Comparison of ENCODE assay signal across 15 cellular contexts in genomic region chr1:67838180-67838912, GRCh38. TPM values are rescaled to one million over a fixed set of nuclear protein-coding genes. Genes with fewer than 3 reads are reported as not detected.
DNase-seq lines count a peak whose midpoint lies in the region; ATAC-seq, FAIRE-seq and TF ChIP-seq lines count a peak whose summit lies in the region.
"Had no signal": no experiment of that assay in that cellular context is flagged by ENCODE, and none has a peak within 500 bp of the region (broad histone marks: within the 10 kb centered on the region; RNA-seq: fewer than 3 reads in every experiment).

No MANE protein-coding gene starts in this region.

- TF ChIP-seq CTCF in A549 (IDR thresholded peaks at IDR 0.05) (no peak), choroid plexus epithelial cell (conservative IDR thresholded peaks at IDR 0.05; ENCODE audit: low read depth, low read length) (no peak), mucosa of descending colon (IDR thresholded peaks at IDR 0.05) (no peak)

- H3K4me2 ChIP-seq in A549, result no peak overlapping the region

- POLR2A ChIA-PET in A549 (lab: Yijun Ruan, JAX), result no interaction called here

- ATAC-seq in A549, result no peak
- peak; percentile 12 for ATAC-seq in mucosa of descending colon
- ATAC-seq: natural killer cell had no signal

- DNase-seq in A549 (ENCODE audit: low read depth in 1 of 2, low spot score in 1 of 2) (no peak), M059J (ENCODE audit: low read depth) (peak; percentile 75), choroid plexus epithelial cell (ENCODE audit: low read depth) (peak; percentile 23), mucosa of descending colon (no peak), NCI-H128 (lab: John Stamatoyannopoulos, UW; ENCODE audit: unreplicated experiment) (no peak), T-helper 2 cell (no peak), hepatic stellate cell (ENCODE audit: low spot score) (no peak), Ammon's horn (ENCODE audit: low spot score) (no peak)
- DNase-seq: activated CD4-positive, alpha-beta memory T cell treated with anti-CD3 and anti-CD28 coated beads for 36 hours; activated effector memory CD4-positive, alpha-beta T cell treated with Interleukin-2 at 50 U/mL for 16 hours; DMS53; natural killer cell; NCI-H2081; upper lobe of left lung had no signal

- TF ChIP-seq EP300 in A549 (IDR thresholded peaks at IDR 0.05), result no peak

- H3K4me3 ChIP-seq in A549, result no peak overlapping the region
- H3K4me3 ChIP-seq in choroid plexus epithelial cell (ENCODE audit: low read depth, low read length), result no peak overlapping the region
- no peak overlapping the region for H3K4me3 ChIP-seq in mucosa of descending colon
- H3K4me3 ChIP-seq: upper lobe of left lung had no signal

- H3K4me1 ChIP-seq in A549 (peaks cover 58% of the 10 kb centered on the region), mucosa of descending colon (ENCODE audit: low read depth) (no peaks in the 10 kb centered on the region)

- no peak for TF ChIP-seq RAD21 in A549 (conservative IDR thresholded peaks at IDR 0.05 in 1 of 2, IDR thresholded peaks at IDR 0.05 in 1 of 2)

- 69% methylated on average over 5 of the region's 5 CpGs for WGBS in A549 (ENCODE audit: missing lambda C conversion rate)

- intact Hi-C loops in mucosa of descending colon (cut with DNase I, micrococcal nuclease), result loop anchor here in 1 of 2 donors (10.0 kb wide), 1 partner anchor 64 kb away; no protein-coding TSS in a partner anchor

- CTCF ChIA-PET in A549 (lab: Yijun Ruan, JAX), result interaction anchor here (2.1 to 5.5 kb wide), 2 partner anchors 73 to 78 kb away, joined by 5 to 27 read pairs; no protein-coding TSS in a partner anchor

- no peak for FAIRE-seq in A549 (lab: Jason Lieb, UNC)

- no peaks in the 10 kb centered on the region for H3K36me3 ChIP-seq in mucosa of descending colon (ENCODE audit: low read depth)
- H3K36me3 ChIP-seq: upper lobe of left lung had no signal

- H3K27ac ChIP-seq in A549, result peak overlapping the region; percentile 25 to 55
- H3K27ac ChIP-seq: upper lobe of left lung had no signal

- no peaks in the 10 kb centered on the region for H3K9me3 ChIP-seq in A549
- H3K9me3 ChIP-seq in mucosa of descending colon, result no peaks in the 10 kb centered on the region
- H3K9me3 ChIP-seq: upper lobe of left lung had no signal

- TF ChIP-seq POLR2A in A549 (IDR thresholded peaks at IDR 0.05; ENCODE audit: low read length), result no peak

TF ChIP-seq in A549, 52 proteins besides CTCF, POLR2A, EP300 and RAD21:
- TF ChIP-seq, protein P1, sequence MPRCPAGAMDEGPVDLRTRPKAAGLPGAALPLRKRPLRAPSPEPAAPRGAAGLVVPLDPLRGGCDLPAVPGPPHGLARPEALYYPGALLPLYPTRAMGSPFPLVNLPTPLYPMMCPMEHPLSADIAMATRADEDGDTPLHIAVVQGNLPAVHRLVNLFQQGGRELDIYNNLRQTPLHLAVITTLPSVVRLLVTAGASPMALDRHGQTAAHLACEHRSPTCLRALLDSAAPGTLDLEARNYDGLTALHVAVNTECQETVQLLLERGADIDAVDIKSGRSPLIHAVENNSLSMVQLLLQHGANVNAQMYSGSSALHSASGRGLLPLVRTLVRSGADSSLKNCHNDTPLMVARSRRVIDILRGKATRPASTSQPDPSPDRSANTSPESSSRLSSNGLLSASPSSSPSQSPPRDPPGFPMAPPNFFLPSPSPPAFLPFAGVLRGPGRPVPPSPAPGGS (IDR thresholded peaks at IDR 0.05), result no peak
- TF ChIP-seq PHF8 (IDR thresholded peaks at IDR 0.05; ENCODE audit: borderline replicate concordance, low read depth) (no peak), MAFK (IDR thresholded peaks at IDR 0.05; ENCODE audit: partially characterized antibody) (peak; percentile 23), RARB (CRISPR knock-in tag; IDR thresholded peaks at IDR 0.05) (no peak)

RNA-seq across cellular contexts. Expression of gene GNG12, which starts 5.1 kb away (rescaled TPM):
- polyA plus RNA-seq in A549 (2011; rRNA removed) (104 and 132 TPM in 2 replicates), A549 (2017; fragmentation: RNase III; extraction: RNeasy Plus Mini Kit Qiagen cat#74134 plus additional on column Dnase treatment) (91.4 to 96.1 TPM (median 91.8 TPM) in 3 replicates)
- polyA plus RNA-seq in A549 (2012; cell fraction: cytosol; rRNA removed), result 24.7 and 29.7 TPM in 2 replicates
- polyA plus RNA-seq in A549 (2012; cell fraction: nucleus; rRNA removed), result 9.3 and 20.2 TPM in 2 replicates
- 55.8 and 55.9 TPM in 2 replicates for polyA minus RNA-seq in A549 (2011; rRNA and poly(A)+ RNA removed)
- 163 and 211 TPM in 2 replicates for total RNA-seq in M059J (2014; rRNA removed; shearing (Covaris generic))
- total RNA-seq in mucosa of descending colon, result 100 to 1,000 TPM in 2 of 3 donors, 10 to 100 TPM in 1; 85.0 to 191 (median 158) TPM
- total RNA-seq: natural killer cell had no signal
- polyA plus RNA-seq: IgD-negative memory B cell had no signal

Comparison
In these comparisons a context has a peak if more than half of its experiments do, and no peak if none do; other contexts are left out.
1. DNase-seq: peak in M059J (single experiment) and choroid plexus epithelial cell (single experiment); none in A549 (0 of 2), mucosa of descending colon (0 of 3), NCI-H128 (single experiment), T-helper 2 cell (0 of 5), hepatic stellate cell (single experiment) and Ammon's horn (single experiment).